ENCODE assay signal across 14 cellular contexts in genomic region chr9:75953218-75953617, GRCh38.
DNase-seq lines count a peak whose midpoint lies in the region; ATAC-seq and TF ChIP-seq lines count a peak whose summit lies in the region.
"Had no signal": no experiment of that assay in that cellular context is flagged by ENCODE, and none has a peak within 500 bp of the region (broad histone marks: within the 10 kb centered on the region; RNA-seq: fewer than 3 reads in every experiment).

No MANE protein-coding gene starts in this region.

- H3K4me1 ChIP-seq in muscle layer of duodenum (ENCODE audit: control insufficient read depth in 1 of 2, insufficient read depth in 2 of 2, low read length in 2 of 2): peaks cover 7 to 13% of the 10 kb centered on the region in 2 donors

- BruUV-seq in Calu3 (replicated peaks; lab: Mats Ljungman, UMichigan): no TSS peak

- H3K36me3 ChIP-seq in muscle layer of duodenum (ENCODE audit: control insufficient read depth in 1 of 2, insufficient read depth in 2 of 2, low read length in 2 of 2): no peaks in the 10 kb centered on the region

- peaks cover 2% of the 10 kb centered on the region for H3K9me3 Mint-ChIP-seq in Calu3 (ENCODE audit: low read depth, unreplicated experiment)

- DNase-seq in Calu3 (peak; percentile 23), NCI-H2196 treated with DMSO at 0.1 percent for 48 hours (lab: John Stamatoyannopoulos, UW; ENCODE audit: unreplicated experiment) (peak; percentile 13), fibroblast of the aortic adventitia (ENCODE audit: low read depth) (peak; percentile 27), NCI-H748 (lab: John Stamatoyannopoulos, UW; ENCODE audit: unreplicated experiment) (no peak), HCEC 1CT (no peak)
- DNase-seq: activated CD4-positive, alpha-beta T cell treated with anti-CD3 and anti-CD28 coated beads for 48 hours; activated naive CD4-positive, alpha-beta T cell treated with anti-CD3 and anti-CD28 coated beads for 36 hours; cortex of kidney; NCI-H1092 had no signal

- H3K27me3 Mint-ChIP-seq in Calu3 (ENCODE audit: unreplicated experiment): no peaks in the 10 kb centered on the region
- H3K27me3 Mint-ChIP-seq: memory B cell had no signal

- CTCF ChIA-PET in Calu3 (lab: Charles Lee): interaction anchor here (0.7 to 1.1 kb wide), 3 partner anchors 9 to 35 kb away, joined by 3 read pairs; no protein-coding TSS in a partner anchor

- peaks cover 23% of the 10 kb centered on the region for H3K4me1 Mint-ChIP-seq in Calu3 (ENCODE audit: low read depth, unreplicated experiment)
- H3K4me1 Mint-ChIP-seq: memory B cell, neural crest cell had no signal

- peaks cover 20% of the 10 kb centered on the region for H3K36me3 Mint-ChIP-seq in Calu3 (ENCODE audit: insufficient read depth, unreplicated experiment)
- H3K36me3 Mint-ChIP-seq: memory B cell had no signal

- TF ChIP-seq CTCF in Calu3 (IDR thresholded peaks at IDR 0.05; ENCODE audit: unreplicated experiment): no peak
- TF ChIP-seq CTCF in fibroblast of the aortic adventitia (IDR thresholded peaks at IDR 0.05; ENCODE audit: insufficient read depth, low read length): no peak

- peak overlapping the region; percentile 79 for H3K27ac Mint-ChIP-seq in Calu3 (ENCODE audit: unreplicated experiment)
- H3K27ac Mint-ChIP-seq: activated naive CD4-positive, alpha-beta T cell treated with anti-CD3 and anti-CD28 coated beads for 36 hours; memory B cell had no signal

- H3K27ac ChIP-seq in muscle layer of duodenum (ENCODE audit: low read length): peak overlapping the region; percentile 25

- intact Hi-C loops in Calu3 (cut with micrococcal nuclease; ENCODE audit: unreplicated experiment): loop anchor here (5.0 kb wide), 1 partner anchor 36 kb away; no protein-coding TSS in a partner anchor

- no peak overlapping the region for H3K4me3 ChIP-seq in fibroblast of the aortic adventitia (ENCODE audit: low read depth, low read length)
- no peak overlapping the region for H3K4me3 ChIP-seq in muscle layer of duodenum (ENCODE audit: low read depth in 1 of 2, low read length in 2 of 2)

- H3K9me3 ChIP-seq in muscle layer of duodenum (ENCODE audit: control insufficient read depth in 1 of 2, low read length in 2 of 2): no peaks in the 10 kb centered on the region

- peak overlapping the region; percentile 9 for H3K4me3 Mint-ChIP-seq in Calu3 (ENCODE audit: low read depth, unreplicated experiment)
- H3K4me3 Mint-ChIP-seq: activated naive CD4-positive, alpha-beta T cell treated with anti-CD3 and anti-CD28 coated beads for 36 hours; memory B cell; neural crest cell had no signal

- ATAC-seq in HG03159 (IDR thresholded peaks at IDR 0.05; ENCODE audit: unreplicated experiment) (no peak), GM21529 (IDR thresholded peaks at IDR 0.05; ENCODE audit: unreplicated experiment) (no peak)

- no peaks in the 10 kb centered on the region for H3K27me3 ChIP-seq in muscle layer of duodenum (ENCODE audit: low read depth, low read length)

Comparison
In these comparisons a context has a peak if more than half of its experiments do, and no peak if none do; other contexts are left out.
1. DNase-seq: peak in Calu3 (single experiment), NCI-H2196 treated with DMSO at 0.1 percent for 48 hours (single experiment) and fibroblast of the aortic adventitia (single experiment); none in NCI-H748 (single experiment) and HCEC 1CT (single experiment).